Comparison of ENCODE assay signal across 8 cellular contexts in the genomic region with DNA sequence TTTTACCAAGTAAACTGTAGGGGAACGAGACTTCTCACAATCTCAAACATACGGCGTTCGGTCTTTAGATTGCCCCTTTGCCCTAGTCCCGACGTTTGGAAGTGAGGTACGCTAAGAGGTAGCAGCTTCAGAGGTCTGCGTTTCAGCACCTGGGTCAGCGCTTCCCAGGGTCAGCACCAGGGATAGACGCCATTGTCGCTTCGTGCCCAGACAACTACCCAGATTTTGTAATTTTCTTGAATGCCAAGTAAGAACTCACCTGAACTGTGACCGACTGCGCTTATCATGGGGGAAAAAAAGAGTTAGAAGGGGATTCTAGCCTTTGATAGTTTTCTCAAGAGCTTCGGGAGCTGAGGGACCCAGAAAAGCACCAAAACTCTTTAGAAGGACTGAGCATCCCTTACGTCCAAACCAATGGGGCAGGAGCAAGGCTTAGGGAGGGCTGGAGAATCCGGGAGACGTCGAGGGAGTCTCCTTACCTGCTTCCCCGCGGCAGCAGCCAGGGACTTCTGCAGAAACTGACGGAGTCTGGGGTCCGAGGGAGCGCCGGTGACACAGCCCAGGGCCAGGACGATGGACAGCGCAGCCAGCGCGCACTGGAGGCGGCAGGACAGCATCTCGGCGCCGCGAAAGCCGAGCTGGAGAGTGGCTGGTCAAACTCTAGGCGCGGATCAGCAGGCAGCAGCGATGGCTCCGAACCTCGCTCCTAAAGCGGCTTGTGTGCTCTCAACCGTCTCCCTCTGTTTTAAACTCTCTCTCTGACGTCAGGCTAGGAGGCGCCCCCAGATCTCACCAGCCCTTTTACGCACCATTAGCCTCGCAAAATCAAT. TPM values are rescaled to one million over a fixed set of nuclear protein-coding genes. Genes with fewer than 3 reads are reported as not detected.
DNase-seq lines count a peak whose midpoint lies in the region; ATAC-seq and TF ChIP-seq lines count a peak whose summit lies in the region.

A gene (minus strand): TSS at position 720 of the 830 bp plus-strand sequence. CDS start 103 bp downstream, at position 617.

- peak within 1 kb of the TSS; percentile 26 for H3K4me3 ChIP-seq in neural progenitor cell

- no peaks in the 10 kb centered on the region for H3K36me3 Mint-ChIP-seq in neural progenitor cell
- no peaks in the 10 kb centered on the region for H3K36me3 Mint-ChIP-seq in effector memory CD8-positive, alpha-beta T cell (ENCODE audit: insufficient read depth)

- H3K9me3 ChIP-seq in ES-I3 (ENCODE audit: control insufficient read depth, insufficient read depth, low read length) (no peaks in the 10 kb centered on the region), neural progenitor cell (ENCODE audit: low read depth) (no peaks in the 10 kb centered on the region)

- no peak for TF ChIP-seq CTCF in neural progenitor cell (IDR thresholded peaks at IDR 0.05)
- no peak for TF ChIP-seq CTCF in omental fat pad (IDR thresholded peaks at IDR 0.05)

- no peak within 1 kb of the TSS for H2AFZ ChIP-seq in neural progenitor cell (replicated peaks)

- H3K4me3 Mint-ChIP-seq in neural progenitor cell, result peak within 1 kb of the TSS; percentile 50
- H3K4me3 Mint-ChIP-seq in effector memory CD8-positive, alpha-beta T cell, result no peak within 1 kb of the TSS

- H4K20me1 ChIP-seq in neural progenitor cell (ENCODE audit: low read depth), result peaks cover 4% of the 10 kb centered on the region

- no peaks in the 10 kb centered on the region for H3K79me2 ChIP-seq in neural progenitor cell (ENCODE audit: low read depth)

- ATAC-seq in effector memory CD8-positive, alpha-beta T cell (replicated peaks), result no peak
- ATAC-seq in omental fat pad (ENCODE audit: low FRiP score) (no peak), HG03045 (IDR thresholded peaks at IDR 0.05; ENCODE audit: unreplicated experiment) (no peak)

- H3K4me1 ChIP-seq in ES-I3 (ENCODE audit: insufficient read depth, low read length) (0 out of 2 replicates have a peak, but pooled peaks cover 4% of the 10 kb centered on the region), neural progenitor cell (peaks cover 2% of the 10 kb centered on the region)

- H3K4me2 ChIP-seq in neural progenitor cell, result peak within 1 kb of the TSS; percentile 67

- no peaks in the 10 kb centered on the region for H3K9me3 Mint-ChIP-seq in neural progenitor cell
- H3K9me3 Mint-ChIP-seq in effector memory CD8-positive, alpha-beta T cell, result no peaks in the 10 kb centered on the region

- no peak for TF ChIP-seq POLR2A in erythroblast (IDR thresholded peaks at IDR 0.05; ENCODE audit: low read length)

- peaks cover 44% of the 10 kb centered on the region for H3K27me3 ChIP-seq in neural progenitor cell

- H3K9ac ChIP-seq in ES-I3 (ENCODE audit: low read depth, low read length), result peak within 1 kb of the TSS; percentile 9; the same call in 1 of the 2 replicates
- H3K9ac ChIP-seq in neural progenitor cell, result no peak within 1 kb of the TSS

- DNase-seq in OCI-M1 (lab: John Stamatoyannopoulos, UW), result peak; percentile 3
- DNase-seq in erythroblast (lab: John Stamatoyannopoulos, UW), result peak; percentile 3 to 17
- peak; percentile 92 for DNase-seq in neural progenitor cell (ENCODE audit: low spot score)
- no peak for DNase-seq in effector memory CD8-positive, alpha-beta T cell
- DNase-seq in omental fat pad (ENCODE audit: low spot score), result no peak
- DNase-seq in activated effector memory CD4-positive, alpha-beta T cell treated with Interleukin-2 at 50 U/mL for 16 hours, result no peak

- no peak within 1 kb of the TSS for H3K27ac Mint-ChIP-seq in neural progenitor cell
- H3K27ac Mint-ChIP-seq in effector memory CD8-positive, alpha-beta T cell, result no peak within 1 kb of the TSS

- H3K4me1 Mint-ChIP-seq in neural progenitor cell, result peaks cover 8% of the 10 kb centered on the region
- H3K4me1 Mint-ChIP-seq in effector memory CD8-positive, alpha-beta T cell (ENCODE audit: low read depth in 2 of 2), result peaks cover 0 to 2% of the 10 kb centered on the region in 2 donors

- no peak within 1 kb of the TSS for H3K27ac ChIP-seq in neural progenitor cell

- H3F3A ChIP-seq in neural progenitor cell (ENCODE audit: low read depth), result peaks cover 6% of the 10 kb centered on the region

- H3K36me3 ChIP-seq in ES-I3 (ENCODE audit: insufficient read depth, low read length) (no peaks in the 10 kb centered on the region), neural progenitor cell (no peaks in the 10 kb centered on the region)

- H3K27me3 Mint-ChIP-seq in neural progenitor cell (ENCODE audit: insufficient read depth, low read depth), result peaks cover 31% of the 10 kb centered on the region
- peaks cover 71 to 73% of the 10 kb centered on the region in 2 donors for H3K27me3 Mint-ChIP-seq in effector memory CD8-positive, alpha-beta T cell

RNA-seq across cellular contexts. Expression of the gene that starts here (rescaled TPM):
- total RNA-seq in neural progenitor cell (ENCODE audit: low replicate concordance) (not detected in 2 replicates), omental fat pad (not detected)

Comparison
In these comparisons a context has a peak if more than half of its experiments do, and no peak if none do; other contexts are left out.
1. Peak in DNase-seq, H3K4me3 ChIP-seq and H3K4me2 ChIP-seq in neural progenitor cell; RNA of the gene not detected or under 1 TPM.
2. DNase-seq: peak in OCI-M1 (single experiment) and erythroblast (2 of 2); none in effector memory CD8-positive, alpha-beta T cell (0 of 3), omental fat pad (single experiment) and activated effector memory CD4-positive, alpha-beta T cell treated with Interleukin-2 at 50 U/mL for 16 hours (single experiment).